Comparison of ENCODE assay signal across 34 cellular contexts in the genomic region with DNA sequence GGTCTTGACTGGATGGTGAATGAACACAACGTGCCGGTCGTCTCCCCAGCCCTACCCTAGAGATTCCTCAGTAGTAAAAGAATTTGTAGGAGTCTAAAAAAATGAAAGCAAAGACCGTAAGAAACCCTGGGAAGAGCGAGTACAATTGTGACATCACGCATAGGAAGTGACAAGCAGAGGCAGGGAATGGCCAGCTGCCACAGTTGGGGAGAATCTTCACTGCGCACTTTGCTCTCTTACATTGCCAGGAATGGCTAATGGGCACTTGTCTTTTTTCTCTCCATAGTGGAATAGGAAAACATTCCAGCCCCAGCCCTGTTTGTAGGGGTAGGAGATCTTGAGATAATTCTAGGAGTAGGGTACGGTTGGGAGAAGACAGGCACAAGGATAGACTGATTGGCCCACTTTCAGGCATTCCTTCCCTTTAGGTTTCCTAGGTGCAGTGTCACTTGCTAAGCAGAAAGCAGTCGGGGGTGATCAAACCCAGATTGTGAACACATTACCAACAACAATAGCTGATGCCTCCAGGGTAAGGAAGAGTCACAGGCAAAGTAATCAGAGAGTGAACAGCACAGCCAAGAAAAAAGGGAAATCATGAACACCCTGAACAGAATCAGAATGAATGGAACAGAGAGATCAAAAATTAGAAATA.
"Had no signal": no experiment of that assay in that cellular context is flagged by ENCODE, and none has a peak within 500 bp of the region (broad histone marks: within the 10 kb centered on the region; RNA-seq: fewer than 3 reads in every experiment).

No MANE protein-coding gene starts in this region.

- H3K79me2 ChIP-seq: parathyroid adenoma had no signal

- H3K27ac Mint-ChIP-seq: activated CD4-positive, alpha-beta memory T cell treated with anti-CD3 and anti-CD28 coated beads for 36 hours; activated CD4-positive, alpha-beta T cell treated with anti-CD3 and anti-CD28 coated beads, Interleukin-2, amount 10 ng/mL, durations not matched to agents 24 days and 14 days; activated naive CD4-positive, alpha-beta T cell treated with anti-CD3 and anti-CD28 coated beads, Interleukin-2, amount 10 ng/mL, durations not matched to agents 7 days and 5 days; activated naive CD8-positive, alpha-beta T cell treated with anti-CD3 and anti-CD28 coated beads, Interleukin-2, amount 10 ng/mL, durations not matched to agents 7 days and 5 days; activated T-cell treated with anti-CD3 and anti-CD28 coated beads, Interleukin-2, amount 50 U/mL, for 24 hours; effector memory CD8-positive, alpha-beta T cell; immature natural killer cell; mesothelial cell of epicardium; nephron progenitor cell; T-helper 17 cell had no signal

- H3K4me3 Mint-ChIP-seq: activated CD4-positive, alpha-beta memory T cell treated with anti-CD3 and anti-CD28 coated beads for 36 hours; activated CD4-positive, alpha-beta T cell treated with anti-CD3 and anti-CD28 coated beads, Interleukin-2, amount 10 ng/mL, durations not matched to agents 24 days and 14 days; activated naive CD4-positive, alpha-beta T cell treated with anti-CD3 and anti-CD28 coated beads, Interleukin-2, amount 10 ng/mL, durations not matched to agents 7 days and 5 days; activated naive CD8-positive, alpha-beta T cell treated with anti-CD3 and anti-CD28 coated beads, Interleukin-2, amount 10 ng/mL, durations not matched to agents 7 days and 5 days; activated T-cell treated with anti-CD3 and anti-CD28 coated beads, Interleukin-2, amount 50 U/mL, for 24 hours; effector memory CD8-positive, alpha-beta T cell; immature natural killer cell; mesothelial cell of epicardium; naive B cell; nephron progenitor cell; T-helper 17 cell had no signal

- H3K36me3 ChIP-seq: brain microvascular endothelial cell, gastroesophageal sphincter, spleen, transverse colon had no signal

- H2AFZ ChIP-seq: parathyroid adenoma had no signal

- DNase-seq: activated CD4-positive, alpha-beta memory T cell treated with anti-CD3 and anti-CD28 coated beads for 36 hours; activated CD4-positive, alpha-beta T cell treated with anti-CD3 and anti-CD28 coated beads, Interleukin-2, amount 10 ng/mL, durations not matched to agents 24 days and 14 days; activated CD4-positive, CD25-positive, alpha-beta regulatory T cell treated with anti-CD3 and anti-CD28 coated beads, Interleukin-2, amount 50 U/mL, for 72 hours; activated CD8-positive, alpha-beta memory T cell treated with anti-CD3 and anti-CD28 coated beads, Interleukin-2, amount 50 U/mL, for 4 hours; activated gamma-delta T cell; activated naive CD4-positive, alpha-beta T cell treated with anti-CD3 and anti-CD28 coated beads, Interleukin-2, amount 10 ng/mL, durations not matched to agents 7 days and 5 days; activated naive CD8-positive, alpha-beta T cell treated with anti-CD3 and anti-CD28 coated beads, Interleukin-2, amount 10 ng/mL, durations not matched to agents 7 days and 5 days; activated T-cell treated with anti-CD3 and anti-CD28 coated beads, Interleukin-2, amount 50 U/mL, for 24 hours; amniotic stem cell; brain microvascular endothelial cell; caudate nucleus; cortex of kidney; effector memory CD8-positive, alpha-beta T cell; hypothalamus; immature natural killer cell; naive B cell; nephron progenitor cell; nucleus accumbens; psoas muscle; right cardiac atrium; spleen; stimulated activated CD4-positive, alpha-beta T cell treated with anti-CD3 and anti-CD28 coated beads, Interleukin-2, amount 100 ng/mL, for 48 hours; stimulated activated naive CD8-positive, alpha-beta T cell treated with anti-CD3 and anti-CD28 coated beads, Interleukin-15, Interleukin-2, amounts not matched to agents 100 U/mL and 50 U/mL, for 24 hours; T-helper 17 cell; T1000; testis; transverse colon; WERI-Rb-1 had no signal

- H3K27ac ChIP-seq: brain microvascular endothelial cell, gastroesophageal sphincter, parathyroid adenoma, psoas muscle, spleen, testis, transverse colon, WERI-Rb-1 had no signal

- H3K36me3 Mint-ChIP-seq: activated CD4-positive, alpha-beta memory T cell treated with anti-CD3 and anti-CD28 coated beads for 36 hours; activated naive CD4-positive, alpha-beta T cell treated with anti-CD3 and anti-CD28 coated beads, Interleukin-2, amount 10 ng/mL, durations not matched to agents 7 days and 5 days; activated naive CD8-positive, alpha-beta T cell treated with anti-CD3 and anti-CD28 coated beads, Interleukin-2, amount 10 ng/mL, durations not matched to agents 7 days and 5 days; immature natural killer cell; mesothelial cell of epicardium; naive B cell had no signal

- H3K9me3 Mint-ChIP-seq: activated CD4-positive, alpha-beta memory T cell treated with anti-CD3 and anti-CD28 coated beads for 36 hours; activated naive CD4-positive, alpha-beta T cell treated with anti-CD3 and anti-CD28 coated beads, Interleukin-2, amount 10 ng/mL, durations not matched to agents 7 days and 5 days; activated T-cell treated with anti-CD3 and anti-CD28 coated beads, Interleukin-2, amount 50 U/mL, for 24 hours; effector memory CD8-positive, alpha-beta T cell; immature natural killer cell; nephron progenitor cell had no signal

- H3K27me3 ChIP-seq: brain microvascular endothelial cell, gastroesophageal sphincter, spleen, testis, transverse colon had no signal

- H3K9ac ChIP-seq: parathyroid adenoma had no signal

- FAIRE-seq: astrocyte, urothelium cell line had no signal

- H3K27me3 Mint-ChIP-seq: activated CD4-positive, alpha-beta memory T cell treated with anti-CD3 and anti-CD28 coated beads for 36 hours; activated CD4-positive, alpha-beta T cell treated with anti-CD3 and anti-CD28 coated beads, Interleukin-2, amount 10 ng/mL, durations not matched to agents 24 days and 14 days; activated naive CD4-positive, alpha-beta T cell treated with anti-CD3 and anti-CD28 coated beads, Interleukin-2, amount 10 ng/mL, durations not matched to agents 7 days and 5 days; activated naive CD8-positive, alpha-beta T cell treated with anti-CD3 and anti-CD28 coated beads, Interleukin-2, amount 10 ng/mL, durations not matched to agents 7 days and 5 days; activated T-cell treated with anti-CD3 and anti-CD28 coated beads, Interleukin-2, amount 50 U/mL, for 24 hours had no signal

- H3K4me3 ChIP-seq: gastroesophageal sphincter, lung, psoas muscle, spleen, testis, transverse colon had no signal

- ATAC-seq: effector memory CD8-positive, alpha-beta T cell; gastroesophageal sphincter; psoas muscle; right cardiac atrium; stimulated activated naive CD8-positive, alpha-beta T cell treated with anti-CD3 and anti-CD28 coated beads, Interleukin-15, Interleukin-2, amounts not matched to agents 100 U/mL and 50 U/mL, for 24 hours; T-helper 17 cell had no signal

- H3K9me3 ChIP-seq: gastroesophageal sphincter, psoas muscle, spleen, testis, transverse colon had no signal

- H3K4me1 ChIP-seq: parathyroid adenoma, spleen, testis had no signal

- H3K4me1 Mint-ChIP-seq: activated CD4-positive, alpha-beta T cell treated with anti-CD3 and anti-CD28 coated beads, Interleukin-2, amount 10 ng/mL, durations not matched to agents 24 days and 14 days; activated naive CD4-positive, alpha-beta T cell treated with anti-CD3 and anti-CD28 coated beads, Interleukin-2, amount 10 ng/mL, durations not matched to agents 7 days and 5 days; activated naive CD8-positive, alpha-beta T cell treated with anti-CD3 and anti-CD28 coated beads, Interleukin-2, amount 10 ng/mL, durations not matched to agents 7 days and 5 days; immature natural killer cell; mesothelial cell of epicardium; naive B cell; T-helper 17 cell had no signal
